Comparison of ENCODE assay signal across 11 cellular contexts in genomic region chr17:78873519-78874340, GRCh38. TPM values are rescaled to one million over a fixed set of nuclear protein-coding genes. Genes with fewer than 3 reads are reported as not detected.
DNase-seq lines count a peak whose midpoint lies in the region; ATAC-seq and TF ChIP-seq lines count a peak whose summit lies in the region.
"Had no signal": no experiment of that assay in that cellular context is flagged by ENCODE, and none has a peak within 500 bp of the region (broad histone marks: within the 10 kb centered on the region; RNA-seq: fewer than 3 reads in every experiment).

No MANE protein-coding gene starts in this region.

- peak; percentile 32 for DNase-seq in Caki2 (ENCODE audit: low read depth)
- DNase-seq in NCI-H2196 (lab: John Stamatoyannopoulos, UW; ENCODE audit: unreplicated experiment): peak; percentile 94
- DNase-seq in epithelial cell of esophagus (ENCODE audit: low read depth): peak; percentile 24
- no peak for DNase-seq in natural killer cell treated with Interleukin-12 subunit alpha and Interleukin-12 subunit beta and Interleukin-15 and Interleukin-18, amount 100 ng/mL, for 72 hours (ENCODE audit: low spot score)
- no peak for DNase-seq in NCI-H1417 (lab: John Stamatoyannopoulos, UW)
- DNase-seq in KG1 (lab: John Stamatoyannopoulos, UW): no peak

- peaks cover 7% of the 10 kb centered on the region for H3K4me1 ChIP-seq in parathyroid adenoma

- H3K4me3 Mint-ChIP-seq in natural killer cell treated with Interleukin-12 subunit alpha and Interleukin-12 subunit beta and Interleukin-15 and Interleukin-18, amount 100 ng/mL, for 72 hours: no peak overlapping the region
- H3K4me3 Mint-ChIP-seq: activated T-helper 17 cell treated with anti-CD3 and anti-CD28 coated beads, Interleukin-2, amount 50 U/mL, for 72 hours; GM23338; mesothelial cell of epicardium had no signal

- ATAC-seq in natural killer cell treated with Interleukin-12 subunit alpha and Interleukin-12 subunit beta and Interleukin-15 and Interleukin-18, amount 100 ng/mL, for 72 hours: no peak
- no peak for ATAC-seq in GM21381 (IDR thresholded peaks at IDR 0.05; ENCODE audit: unreplicated experiment)
- ATAC-seq: activated T-helper 17 cell treated with anti-CD3 and anti-CD28 coated beads, Interleukin-2, amount 50 U/mL, for 72 hours; GM23338 had no signal

- H3K79me2 ChIP-seq in parathyroid adenoma: no peaks in the 10 kb centered on the region

- no peaks in the 10 kb centered on the region for H3K9me3 Mint-ChIP-seq in natural killer cell treated with Interleukin-12 subunit alpha and Interleukin-12 subunit beta and Interleukin-15 and Interleukin-18, amount 100 ng/mL, for 72 hours
- H3K9me3 Mint-ChIP-seq: activated T-helper 17 cell treated with anti-CD3 and anti-CD28 coated beads, Interleukin-2, amount 50 U/mL, for 72 hours; GM23338 had no signal

- H3K4me3 ChIP-seq in epithelial cell of esophagus (ENCODE audit: low read length) (no peak overlapping the region), parathyroid adenoma (ENCODE audit: low read depth, low read length) (no peak overlapping the region)
- H3K4me3 ChIP-seq: GM23338 had no signal

- no peaks in the 10 kb centered on the region for H3K9me3 ChIP-seq in parathyroid adenoma (ENCODE audit: control insufficient read depth, low read length)

- H3K4me2 ChIP-seq in parathyroid adenoma (ENCODE audit: low read length): peak overlapping the region; percentile 71
- H3K4me2 ChIP-seq: GM23338 had no signal

- TF ChIP-seq CTCF in epithelial cell of esophagus (IDR thresholded peaks at IDR 0.05; ENCODE audit: insufficient read depth, low read depth, low read length, missing control alignments): no peak
- TF ChIP-seq CTCF in parathyroid adenoma (IDR thresholded peaks at IDR 0.05): no peak

- H3K36me3 ChIP-seq in parathyroid adenoma (ENCODE audit: control insufficient read depth, insufficient read depth, low read length): no peaks in the 10 kb centered on the region

- peak overlapping the region; percentile 72 for H3K27ac ChIP-seq in parathyroid adenoma

- in situ Hi-C loops in Caki2 (cut with HindIII; ENCODE audit: low pct_unique_long_range_greater_than_20kb, low sequenced_read_pairs): no loop called here

- H2AFZ ChIP-seq in parathyroid adenoma: no peak overlapping the region
- H2AFZ ChIP-seq: GM23338 had no signal

- no peak overlapping the region for H3K9ac ChIP-seq in parathyroid adenoma

- peaks cover 6 to 19% of the 10 kb centered on the region in 2 donors for H3K27me3 Mint-ChIP-seq in natural killer cell treated with Interleukin-12 subunit alpha and Interleukin-12 subunit beta and Interleukin-15 and Interleukin-18, amount 100 ng/mL, for 72 hours

- no peak overlapping the region for H3K27ac Mint-ChIP-seq in natural killer cell treated with Interleukin-12 subunit alpha and Interleukin-12 subunit beta and Interleukin-15 and Interleukin-18, amount 100 ng/mL, for 72 hours
- H3K27ac Mint-ChIP-seq: activated T-helper 17 cell treated with anti-CD3 and anti-CD28 coated beads, Interleukin-2, amount 50 U/mL, for 72 hours; GM23338; mesothelial cell of epicardium had no signal

- no peaks in the 10 kb centered on the region for H3K36me3 Mint-ChIP-seq in natural killer cell treated with Interleukin-12 subunit alpha and Interleukin-12 subunit beta and Interleukin-15 and Interleukin-18, amount 100 ng/mL, for 72 hours

- no peaks in the 10 kb centered on the region for H3K27me3 ChIP-seq in parathyroid adenoma (ENCODE audit: control insufficient read depth, insufficient read depth, low read length)

- peaks cover 0 to 1% of the 10 kb centered on the region in 2 donors for H3K4me1 Mint-ChIP-seq in natural killer cell treated with Interleukin-12 subunit alpha and Interleukin-12 subunit beta and Interleukin-15 and Interleukin-18, amount 100 ng/mL, for 72 hours (ENCODE audit: low read depth in 2 of 2)

RNA-seq across cellular contexts. Expression of gene CEP295NL, which starts 29.3 kb away (rescaled TPM):
- 0.35 TPM in 1 of 2 replicates, not detected in the other for total RNA-seq in Caki2 (2014; rRNA removed; shearing (Covaris generic); ENCODE audit: low replicate concordance)
- not detected for total RNA-seq in natural killer cell treated with Interleukin-12 subunit alpha and Interleukin-12 subunit beta and Interleukin-15 and Interleukin-18, amount 100 ng/mL, for 72 hours
- total RNA-seq: activated T-helper 17 cell treated with anti-CD3 and anti-CD28 coated beads, Interleukin-2, amount 50 U/mL, for 72 hours had no signal

RNA-seq across cellular contexts. Expression of gene USP36, which starts 33.1 kb away (rescaled TPM):
- total RNA-seq in Caki2 (2014; rRNA removed; shearing (Covaris generic); ENCODE audit: low replicate concordance): 28.8 and 32.9 TPM in 2 replicates
- total RNA-seq in natural killer cell treated with Interleukin-12 subunit alpha and Interleukin-12 subunit beta and Interleukin-15 and Interleukin-18, amount 100 ng/mL, for 72 hours: 100 to 1,000 TPM in 1 of 2 donors, 10 to 100 TPM in 1; 75.2 to 154 TPM

RNA-seq across cellular contexts. Expression of gene TIMP2, which starts 51.5 kb away (rescaled TPM):
- total RNA-seq in Caki2 (2014; rRNA removed; shearing (Covaris generic); ENCODE audit: low replicate concordance): 70.1 and 77.2 TPM in 2 replicates
- total RNA-seq in natural killer cell treated with Interleukin-12 subunit alpha and Interleukin-12 subunit beta and Interleukin-15 and Interleukin-18, amount 100 ng/mL, for 72 hours: under 1 TPM in 1 of 2 donors, not detected in 1; 0.43 TPM

Comparison
In these comparisons a context has a peak if more than half of its experiments do, and no peak if none do; other contexts are left out.
1. DNase-seq: peak in Caki2 (single experiment), NCI-H2196 (single experiment) and epithelial cell of esophagus (single experiment); none in natural killer cell treated with Interleukin-12 subunit alpha and Interleukin-12 subunit beta and Interleukin-15 and Interleukin-18, amount 100 ng/mL, for 72 hours (single experiment), NCI-H1417 (0 of 3) and KG1 (single experiment).
2. RNA of gene TIMP2, which starts 51.5 kb away (total RNA-seq): 70.1 to 77.2 TPM in Caki2; 0.43 TPM in natural killer cell treated with Interleukin-12 subunit alpha and Interleukin-12 subunit beta and Interleukin-15 and Interleukin-18, amount 100 ng/mL, for 72 hours; every median in the first group is over 10 times any median in the second.